Comparison of ENCODE assay signal across 1 cellular context in the genomic region with DNA sequence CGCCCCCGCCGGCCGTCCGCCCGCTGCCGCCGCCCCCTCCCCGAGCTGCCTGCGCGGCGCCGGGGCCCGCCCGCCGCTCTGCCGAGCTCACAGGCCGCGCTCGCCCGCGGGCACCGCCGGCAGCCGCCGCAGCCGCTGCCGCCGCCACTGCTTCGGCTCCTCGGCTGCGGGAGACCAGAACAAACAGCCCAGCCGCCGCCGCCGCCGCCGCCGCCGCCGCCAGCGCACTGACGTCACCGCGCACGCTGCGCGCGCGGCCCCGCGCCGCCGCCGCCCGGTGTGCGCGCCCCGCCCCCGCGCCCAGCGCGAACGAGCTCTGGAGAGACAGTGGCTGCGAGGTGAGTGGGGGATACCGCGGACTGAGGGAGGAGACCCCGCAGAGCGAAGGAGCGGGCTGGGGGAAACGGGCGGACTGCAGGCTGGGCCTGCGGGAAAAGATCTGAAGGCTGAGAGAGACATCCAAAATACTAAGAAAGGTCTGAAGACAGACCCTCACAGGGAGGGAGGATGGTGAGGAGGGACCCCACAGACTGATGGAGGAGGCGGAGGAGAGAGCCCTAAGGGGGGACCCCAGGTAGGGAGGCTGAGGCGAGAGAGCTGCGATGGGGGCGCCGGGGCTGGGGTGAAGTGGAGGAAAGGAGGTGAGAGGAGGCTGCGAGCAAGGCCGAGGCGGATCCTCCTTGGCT.
TF ChIP-seq lines count a peak whose summit lies in the region.

A gene (minus strand): TSS at position 229 of the 686 bp plus-strand sequence. CDS start 59,440 bp downstream, outside the sequence.

TF ChIP-seq in HepG2, 621 proteins besides CTCF, POLR2A, EP300 and RAD21 (continued from another document and continues in another):
- TF ChIP-seq, protein P1, sequence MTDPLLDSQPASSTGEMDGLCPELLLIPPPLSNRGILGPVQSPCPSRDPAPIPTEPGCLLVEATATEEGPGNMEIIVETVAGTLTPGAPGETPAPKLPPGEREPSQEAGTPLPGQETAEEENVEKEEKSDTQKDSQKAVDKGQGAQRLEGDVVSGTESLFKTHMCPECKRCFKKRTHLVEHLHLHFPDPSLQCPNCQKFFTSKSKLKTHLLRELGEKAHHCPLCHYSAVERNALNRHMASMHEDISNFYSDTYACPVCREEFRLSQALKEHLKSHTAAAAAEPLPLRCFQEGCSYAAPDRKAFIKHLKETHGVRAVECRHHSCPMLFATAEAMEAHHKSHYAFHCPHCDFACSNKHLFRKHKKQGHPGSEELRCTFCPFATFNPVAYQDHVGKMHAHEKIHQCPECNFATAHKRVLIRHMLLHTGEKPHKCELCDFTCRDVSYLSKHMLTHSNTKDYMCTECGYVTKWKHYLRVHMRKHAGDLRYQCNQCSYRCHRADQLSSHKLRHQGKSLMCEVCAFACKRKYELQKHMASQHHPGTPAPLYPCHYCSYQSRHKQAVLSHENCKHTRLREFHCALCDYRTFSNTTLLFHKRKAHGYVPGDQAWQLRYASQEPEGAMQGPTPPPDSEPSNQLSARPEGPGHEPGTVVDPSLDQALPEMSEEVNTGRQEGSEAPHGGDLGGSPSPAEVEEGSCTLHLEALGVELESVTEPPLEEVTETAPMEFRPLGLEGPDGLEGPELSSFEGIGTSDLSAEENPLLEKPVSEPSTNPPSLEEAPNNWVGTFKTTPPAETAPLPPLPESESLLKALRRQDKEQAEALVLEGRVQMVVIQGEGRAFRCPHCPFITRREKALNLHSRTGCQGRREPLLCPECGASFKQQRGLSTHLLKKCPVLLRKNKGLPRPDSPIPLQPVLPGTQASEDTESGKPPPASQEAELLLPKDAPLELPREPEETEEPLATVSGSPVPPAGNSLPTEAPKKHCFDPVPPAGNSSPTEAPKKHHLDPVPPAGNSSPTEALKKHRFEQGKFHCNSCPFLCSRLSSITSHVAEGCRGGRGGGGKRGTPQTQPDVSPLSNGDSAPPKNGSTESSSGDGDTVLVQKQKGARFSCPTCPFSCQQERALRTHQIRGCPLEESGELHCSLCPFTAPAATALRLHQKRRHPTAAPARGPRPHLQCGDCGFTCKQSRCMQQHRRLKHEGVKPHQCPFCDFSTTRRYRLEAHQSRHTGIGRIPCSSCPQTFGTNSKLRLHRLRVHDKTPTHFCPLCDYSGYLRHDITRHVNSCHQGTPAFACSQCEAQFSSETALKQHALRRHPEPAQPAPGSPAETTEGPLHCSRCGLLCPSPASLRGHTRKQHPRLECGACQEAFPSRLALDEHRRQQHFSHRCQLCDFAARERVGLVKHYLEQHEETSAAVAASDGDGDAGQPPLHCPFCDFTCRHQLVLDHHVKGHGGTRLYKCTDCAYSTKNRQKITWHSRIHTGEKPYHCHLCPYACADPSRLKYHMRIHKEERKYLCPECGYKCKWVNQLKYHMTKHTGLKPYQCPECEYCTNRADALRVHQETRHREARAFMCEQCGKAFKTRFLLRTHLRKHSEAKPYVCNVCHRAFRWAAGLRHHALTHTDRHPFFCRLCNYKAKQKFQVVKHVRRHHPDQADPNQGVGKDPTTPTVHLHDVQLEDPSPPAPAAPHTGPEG (CRISPR knock-in tag; IDR thresholded peaks at IDR 0.05), result no peak
- TF ChIP-seq, protein P2, sequence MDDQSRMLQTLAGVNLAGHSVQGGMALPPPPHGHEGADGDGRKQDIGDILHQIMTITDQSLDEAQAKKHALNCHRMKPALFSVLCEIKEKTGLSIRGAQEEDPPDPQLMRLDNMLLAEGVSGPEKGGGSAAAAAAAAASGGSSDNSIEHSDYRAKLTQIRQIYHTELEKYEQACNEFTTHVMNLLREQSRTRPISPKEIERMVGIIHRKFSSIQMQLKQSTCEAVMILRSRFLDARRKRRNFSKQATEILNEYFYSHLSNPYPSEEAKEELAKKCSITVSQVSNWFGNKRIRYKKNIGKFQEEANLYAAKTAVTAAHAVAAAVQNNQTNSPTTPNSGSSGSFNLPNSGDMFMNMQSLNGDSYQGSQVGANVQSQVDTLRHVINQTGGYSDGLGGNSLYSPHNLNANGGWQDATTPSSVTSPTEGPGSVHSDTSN (CRISPR knock-in tag; IDR thresholded peaks at IDR 0.05; ENCODE audit: borderline replicate concordance), result no peak
- TF ChIP-seq ZNF557 (CRISPR knock-in tag; IDR thresholded peaks at IDR 0.05) (no peak), ZMAT3 (CRISPR knock-in tag; conservative IDR thresholded peaks at IDR 0.05) (no peak), THAP11 (CRISPR knock-in tag; IDR thresholded peaks at IDR 0.05) (no peak), ZNF558 (CRISPR knock-in tag; IDR thresholded peaks at IDR 0.05; ENCODE audit: borderline replicate concordance) (no peak), AGO2 (optimal IDR thresholded peaks at IDR 0.05; ENCODE audit: low read depth, low read length) (no peak), ZNF382 (CRISPR knock-in tag; IDR thresholded peaks at IDR 0.05; ENCODE audit: borderline replicate concordance) (no peak), ZNF879 (CRISPR knock-in tag; IDR thresholded peaks at IDR 0.05) (no peak), ELF3 (CRISPR knock-in tag; IDR thresholded peaks at IDR 0.05) (no peak), ELF1 (CRISPR knock-in tag; IDR thresholded peaks at IDR 0.05) (no peak), ZNF501 (CRISPR knock-in tag; IDR thresholded peaks at IDR 0.05) (no peak), SALL1 (CRISPR knock-in tag; IDR thresholded peaks at IDR 0.05) (no peak; the same call in none of the 2 replicates), DNMT1 (CRISPR knock-in tag; IDR thresholded peaks at IDR 0.05) (no peak), KDM6A (CRISPR knock-in tag; IDR thresholded peaks at IDR 0.05; ENCODE audit: low read depth) (no peak), KLF15 (CRISPR knock-in tag; IDR thresholded peaks at IDR 0.05; ENCODE audit: borderline replicate concordance) (no peak), ZNF709 (CRISPR knock-in tag; IDR thresholded peaks at IDR 0.05) (no peak), KMT2A (CRISPR knock-in tag; IDR thresholded peaks at IDR 0.05) (0 out of 2 replicates have a peak, but pooled peaks have one; percentile 33), PHF20 (CRISPR knock-in tag; IDR thresholded peaks at IDR 0.05) (0 out of 2 replicates have a peak, but pooled peaks have one; percentile 43), ZNF816 (CRISPR knock-in tag; IDR thresholded peaks at IDR 0.05; ENCODE audit: borderline replicate concordance) (no peak), ZKSCAN1 (IDR thresholded peaks at IDR 0.05; ENCODE audit: low read length) (no peak), ZNF160 (CRISPR knock-in tag; IDR thresholded peaks at IDR 0.05) (no peak), ZNF777 (CRISPR knock-in tag; IDR thresholded peaks at IDR 0.05) (no peak), ARNT (IDR thresholded peaks at IDR 0.05) (no peak), ZNF251 (CRISPR knock-in tag; IDR thresholded peaks at IDR 0.05) (no peak), ZNF878 (CRISPR knock-in tag; IDR thresholded peaks at IDR 0.05) (no peak), MEF2D (CRISPR knock-in tag; IDR thresholded peaks at IDR 0.05) (no peak), ZNF775 (CRISPR knock-in tag; IDR thresholded peaks at IDR 0.05; ENCODE audit: borderline replicate concordance) (no peak), KLF13 (CRISPR knock-in tag; IDR thresholded peaks at IDR 0.05) (no peak), ZNF367 (CRISPR knock-in tag; IDR thresholded peaks at IDR 0.05; ENCODE audit: borderline replicate concordance) (no peak), ZNF543 (CRISPR knock-in tag; IDR thresholded peaks at IDR 0.05) (no peak), KLF16 (CRISPR knock-in tag; IDR thresholded peaks at IDR 0.05) (peak in 1 of 2 experiments; percentile 46; a peak in 1 of 4 replicates), CCDC6 (CRISPR knock-in tag; IDR thresholded peaks at IDR 0.05) (peak; percentile 9; the same call in 1 of the 2 replicates), SETDB1 (CRISPR knock-in tag; IDR thresholded peaks at IDR 0.05; ENCODE audit: borderline replicate concordance) (no peak), ZNF713 (CRISPR knock-in tag; IDR thresholded peaks at IDR 0.05) (no peak), LCORL (IDR thresholded peaks at IDR 0.05) (no peak), LCORL (CRISPR knock-in tag; IDR thresholded peaks at IDR 0.05) (no peak), NR2F1 (CRISPR knock-in tag; IDR thresholded peaks at IDR 0.05) (no peak)
- TF ChIP-seq, protein P3, sequence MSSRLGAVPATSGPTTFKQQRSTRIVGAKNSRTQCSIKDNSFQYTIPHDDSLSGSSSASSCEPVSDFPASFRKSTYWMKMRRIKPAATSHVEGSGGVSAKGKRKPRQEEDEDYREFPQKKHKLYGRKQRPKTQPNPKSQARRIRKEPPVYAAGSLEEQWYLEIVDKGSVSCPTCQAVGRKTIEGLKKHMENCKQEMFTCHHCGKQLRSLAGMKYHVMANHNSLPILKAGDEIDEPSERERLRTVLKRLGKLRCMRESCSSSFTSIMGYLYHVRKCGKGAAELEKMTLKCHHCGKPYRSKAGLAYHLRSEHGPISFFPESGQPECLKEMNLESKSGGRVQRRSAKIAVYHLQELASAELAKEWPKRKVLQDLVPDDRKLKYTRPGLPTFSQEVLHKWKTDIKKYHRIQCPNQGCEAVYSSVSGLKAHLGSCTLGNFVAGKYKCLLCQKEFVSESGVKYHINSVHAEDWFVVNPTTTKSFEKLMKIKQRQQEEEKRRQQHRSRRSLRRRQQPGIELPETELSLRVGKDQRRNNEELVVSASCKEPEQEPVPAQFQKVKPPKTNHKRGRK (CRISPR knock-in tag; IDR thresholded peaks at IDR 0.05), result no peak
- TF ChIP-seq, protein P4, sequence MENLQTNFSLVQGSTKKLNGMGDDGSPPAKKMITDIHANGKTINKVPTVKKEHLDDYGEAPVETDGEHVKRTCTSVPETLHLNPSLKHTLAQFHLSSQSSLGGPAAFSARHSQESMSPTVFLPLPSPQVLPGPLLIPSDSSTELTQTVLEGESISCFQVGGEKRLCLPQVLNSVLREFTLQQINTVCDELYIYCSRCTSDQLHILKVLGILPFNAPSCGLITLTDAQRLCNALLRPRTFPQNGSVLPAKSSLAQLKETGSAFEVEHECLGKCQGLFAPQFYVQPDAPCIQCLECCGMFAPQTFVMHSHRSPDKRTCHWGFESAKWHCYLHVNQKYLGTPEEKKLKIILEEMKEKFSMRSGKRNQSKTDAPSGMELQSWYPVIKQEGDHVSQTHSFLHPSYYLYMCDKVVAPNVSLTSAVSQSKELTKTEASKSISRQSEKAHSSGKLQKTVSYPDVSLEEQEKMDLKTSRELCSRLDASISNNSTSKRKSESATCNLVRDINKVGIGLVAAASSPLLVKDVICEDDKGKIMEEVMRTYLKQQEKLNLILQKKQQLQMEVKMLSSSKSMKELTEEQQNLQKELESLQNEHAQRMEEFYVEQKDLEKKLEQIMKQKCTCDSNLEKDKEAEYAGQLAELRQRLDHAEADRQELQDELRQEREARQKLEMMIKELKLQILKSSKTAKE (CRISPR knock-in tag; IDR thresholded peaks at IDR 0.05; ENCODE audit: borderline replicate concordance), result no peak
- TF ChIP-seq, protein P5, sequence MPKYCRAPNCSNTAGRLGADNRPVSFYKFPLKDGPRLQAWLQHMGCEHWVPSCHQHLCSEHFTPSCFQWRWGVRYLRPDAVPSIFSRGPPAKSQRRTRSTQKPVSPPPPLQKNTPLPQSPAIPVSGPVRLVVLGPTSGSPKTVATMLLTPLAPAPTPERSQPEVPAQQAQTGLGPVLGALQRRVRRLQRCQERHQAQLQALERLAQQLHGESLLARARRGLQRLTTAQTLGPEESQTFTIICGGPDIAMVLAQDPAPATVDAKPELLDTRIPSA (CRISPR knock-in tag; IDR thresholded peaks at IDR 0.05; ENCODE audit: borderline replicate concordance), result no peak
- TF ChIP-seq, protein P6, sequence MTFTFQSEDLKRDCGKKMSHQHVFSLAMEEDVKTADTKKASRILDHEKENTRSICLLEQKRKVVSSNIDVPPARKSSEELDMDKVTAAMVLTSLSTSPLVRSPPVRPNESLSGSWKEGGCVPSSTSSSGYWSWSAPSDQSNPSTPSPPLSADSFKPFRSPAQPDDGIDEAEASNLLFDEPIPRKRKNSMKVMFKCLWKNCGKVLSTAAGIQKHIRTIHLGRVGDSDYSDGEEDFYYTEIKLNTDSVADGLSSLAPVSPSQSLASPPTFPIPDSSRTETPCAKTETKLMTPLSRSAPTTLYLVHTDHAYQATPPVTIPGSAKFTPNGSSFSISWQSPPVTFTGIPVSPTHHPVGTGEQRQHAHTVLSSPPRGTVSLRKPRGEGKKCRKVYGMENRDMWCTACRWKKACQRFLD (CRISPR knock-in tag; IDR thresholded peaks at IDR 0.05; ENCODE audit: borderline replicate concordance), result no peak
- TF ChIP-seq, protein P7, sequence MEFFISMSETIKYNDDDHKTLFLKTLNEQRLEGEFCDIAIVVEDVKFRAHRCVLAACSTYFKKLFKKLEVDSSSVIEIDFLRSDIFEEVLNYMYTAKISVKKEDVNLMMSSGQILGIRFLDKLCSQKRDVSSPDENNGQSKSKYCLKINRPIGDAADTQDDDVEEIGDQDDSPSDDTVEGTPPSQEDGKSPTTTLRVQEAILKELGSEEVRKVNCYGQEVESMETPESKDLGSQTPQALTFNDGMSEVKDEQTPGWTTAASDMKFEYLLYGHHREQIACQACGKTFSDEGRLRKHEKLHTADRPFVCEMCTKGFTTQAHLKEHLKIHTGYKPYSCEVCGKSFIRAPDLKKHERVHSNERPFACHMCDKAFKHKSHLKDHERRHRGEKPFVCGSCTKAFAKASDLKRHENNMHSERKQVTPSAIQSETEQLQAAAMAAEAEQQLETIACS (CRISPR knock-in tag; IDR thresholded peaks at IDR 0.05), result peak; percentile 89
- TF ChIP-seq, protein P8, sequence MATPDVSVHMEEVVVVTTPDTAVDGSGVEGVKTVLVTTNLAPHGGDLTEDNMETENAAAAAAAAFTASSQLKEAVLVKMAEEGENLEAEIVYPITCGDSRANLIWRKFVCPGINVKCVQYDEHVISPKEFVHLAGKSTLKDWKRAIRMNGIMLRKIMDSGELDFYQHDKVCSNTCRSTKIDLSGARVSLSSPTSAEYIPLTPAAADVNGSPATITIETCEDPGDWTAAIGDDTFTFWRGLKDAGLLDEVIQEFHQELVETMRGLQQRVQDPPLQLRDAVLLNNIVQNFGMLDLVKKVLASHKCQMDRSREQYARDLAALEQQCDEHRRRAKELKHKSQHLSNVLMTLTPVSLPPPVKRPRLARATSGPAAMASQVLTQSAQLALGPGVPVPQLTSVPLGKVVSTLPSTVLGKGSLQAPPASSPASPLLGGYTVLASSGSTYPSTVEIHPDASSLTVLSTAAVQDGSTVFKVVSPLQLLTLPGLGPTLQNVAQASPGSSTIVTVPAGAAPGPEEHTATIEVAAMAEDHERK (CRISPR knock-in tag; IDR thresholded peaks at IDR 0.05; ENCODE audit: low read depth), result 0 out of 2 replicates have a peak, but pooled peaks have one; percentile 37
- TF ChIP-seq, protein P9, sequence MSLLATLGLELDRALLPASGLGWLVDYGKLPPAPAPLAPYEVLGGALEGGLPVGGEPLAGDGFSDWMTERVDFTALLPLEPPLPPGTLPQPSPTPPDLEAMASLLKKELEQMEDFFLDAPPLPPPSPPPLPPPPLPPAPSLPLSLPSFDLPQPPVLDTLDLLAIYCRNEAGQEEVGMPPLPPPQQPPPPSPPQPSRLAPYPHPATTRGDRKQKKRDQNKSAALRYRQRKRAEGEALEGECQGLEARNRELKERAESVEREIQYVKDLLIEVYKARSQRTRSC (CRISPR knock-in tag; IDR thresholded peaks at IDR 0.05; ENCODE audit: low read depth), result no peak
- TF ChIP-seq, protein P10, sequence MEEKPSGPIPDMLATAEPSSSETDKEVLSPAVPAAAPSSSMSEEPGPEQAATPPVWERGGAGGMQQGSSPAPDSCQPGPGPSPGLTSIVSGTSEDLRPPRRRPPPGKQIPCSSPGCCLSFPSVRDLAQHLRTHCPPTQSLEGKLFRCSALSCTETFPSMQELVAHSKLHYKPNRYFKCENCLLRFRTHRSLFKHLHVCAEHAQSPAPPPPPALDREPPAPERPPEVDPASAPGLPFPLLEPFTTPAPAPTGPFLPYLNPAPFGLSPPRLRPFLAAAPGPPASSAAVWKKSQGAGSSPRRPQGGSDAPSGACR (CRISPR knock-in tag; IDR thresholded peaks at IDR 0.05), result no peak
- TF ChIP-seq, protein P11, sequence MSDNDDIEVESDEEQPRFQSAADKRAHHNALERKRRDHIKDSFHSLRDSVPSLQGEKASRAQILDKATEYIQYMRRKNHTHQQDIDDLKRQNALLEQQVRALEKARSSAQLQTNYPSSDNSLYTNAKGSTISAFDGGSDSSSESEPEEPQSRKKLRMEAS (IDR thresholded peaks at IDR 0.05), result no peak
